13 cellular contexts compared by ENCODE assay signal in genomic region chr9:23683021-23683431, GRCh38.
DNase-seq lines count a peak whose midpoint lies in the region; ATAC-seq and TF ChIP-seq lines count a peak whose summit lies in the region.
"Had no signal": no experiment of that assay in that cellular context is flagged by ENCODE, and none has a peak within 500 bp of the region (broad histone marks: within the 10 kb centered on the region; RNA-seq: fewer than 3 reads in every experiment).

No MANE protein-coding gene starts in this region.

- no peaks in the 10 kb centered on the region for H3K9me3 Mint-ChIP-seq in MCF 10A (ENCODE audit: unreplicated experiment)
- H3K9me3 Mint-ChIP-seq: type B pancreatic cell had no signal

- intact Hi-C loops in MCF 10A (cut with micrococcal nuclease) = loop anchor here (10.0 kb wide), 1 partner anchor 142 kb away; the partner anchor contains the start of gene ELAVL2
- intact Hi-C loops in breast epithelium (cut with DNase I; ENCODE audit: low total_unique reads) = no loop called here

- TF ChIP-seq CTCF in MCF 10A (IDR thresholded peaks at IDR 0.05; ENCODE audit: unreplicated experiment) (no peak), breast epithelium (IDR thresholded peaks at IDR 0.05) (no peak)

- H3K4me3 ChIP-seq in breast epithelium (no peak overlapping the region), SJCRH30 (peak overlapping the region; percentile 13; the same call in 1 of the 2 replicates), iPS-20b (ENCODE audit: low read length) (no peak overlapping the region; the same call in 1 of the 2 replicates)

- CTCF ChIA-PET in MCF 10A (lab: Yijun Ruan, JAX) = interaction anchor here (0.7 to 1.0 kb wide), 2 partner anchors 15 to 505 kb away, joined by 3 read pairs; no protein-coding TSS in a partner anchor

- H3K36me3 ChIP-seq in breast epithelium = no peaks in the 10 kb centered on the region
- H3K36me3 ChIP-seq in SJCRH30 = peaks cover 16% of the 10 kb centered on the region
- H3K36me3 ChIP-seq in iPS-20b (ENCODE audit: insufficient read depth, low read depth, low read length) = peaks cover 6% of the 10 kb centered on the region; the same call in 1 of the 2 replicates

- BruUV-seq in MCF 10A (replicated peaks; lab: Mats Ljungman, UMichigan) = no TSS peak

- DNase-seq in MCF 10A (ENCODE audit: unreplicated experiment) (peak; percentile 34), breast epithelium (ENCODE audit: low spot score in 2 of 2) (no peak), SJCRH30 (peak; percentile 46 to 83), NCI-H2227 treated with DMSO at 0.1 percent for 48 hours (lab: John Stamatoyannopoulos, UW) (no peak), ureter (ENCODE audit: low spot score) (no peak)
- DNase-seq: activated naive CD4-positive, alpha-beta T cell; caudate nucleus; KG1; NCI-H2171 treated with DMSO at 0.1 percent for 48 hours had no signal

- H3K4me1 ChIP-seq in breast epithelium (no peaks in the 10 kb centered on the region), SJCRH30 (peaks cover 57% of the 10 kb centered on the region), iPS-20b (ENCODE audit: insufficient read depth, low read length) (peaks cover 49% of the 10 kb centered on the region)

- H3K9ac ChIP-seq in iPS-20b (ENCODE audit: low read depth, low read length) = peak overlapping the region; percentile 32; the same call in 1 of the 2 replicates

- ATAC-seq in HG02885 (IDR thresholded peaks at IDR 0.05; ENCODE audit: poor library complexity, unreplicated experiment) (no peak), GM21390 (IDR thresholded peaks at IDR 0.05; ENCODE audit: unreplicated experiment) (no peak)

- peaks cover 4% of the 10 kb centered on the region for H3K36me3 Mint-ChIP-seq in MCF 10A (ENCODE audit: insufficient read depth, unreplicated experiment)
- H3K36me3 Mint-ChIP-seq: type B pancreatic cell had no signal

- peaks cover 25% of the 10 kb centered on the region for H3K4me1 Mint-ChIP-seq in MCF 10A (ENCODE audit: insufficient read depth, unreplicated experiment)

- H3K27me3 Mint-ChIP-seq in MCF 10A (ENCODE audit: insufficient read depth, unreplicated experiment) = no peaks in the 10 kb centered on the region
- H3K27me3 Mint-ChIP-seq: type B pancreatic cell had no signal

- TF ChIP-seq POLR2A in breast epithelium (IDR thresholded peaks at IDR 0.05) = no peak

- no peaks in the 10 kb centered on the region for H3K27me3 ChIP-seq in breast epithelium
- no peaks in the 10 kb centered on the region for H3K27me3 ChIP-seq in SJCRH30
- no peaks in the 10 kb centered on the region for H3K27me3 ChIP-seq in iPS-20b (ENCODE audit: insufficient read depth, low read length)

- H3K27ac ChIP-seq in breast epithelium (no peak overlapping the region), SJCRH30 (peak overlapping the region; percentile 95), iPS-20b (ENCODE audit: low read length) (peak overlapping the region; percentile 38)

- peak overlapping the region; percentile 68 for H3K27ac Mint-ChIP-seq in MCF 10A (ENCODE audit: low read depth, unreplicated experiment)
- H3K27ac Mint-ChIP-seq: type B pancreatic cell had no signal

- no peaks in the 10 kb centered on the region for H3K9me3 ChIP-seq in breast epithelium
- H3K9me3 ChIP-seq in SJCRH30 (replicated peaks) = no peaks in the 10 kb centered on the region
- no peaks in the 10 kb centered on the region for H3K9me3 ChIP-seq in iPS-20b (ENCODE audit: insufficient read depth, low read depth, low read length)

- POLR2A ChIA-PET in MCF 10A (lab: Yijun Ruan, JAX) = interaction anchor here (0.6 to 2.1 kb wide), 4 partner anchors 8 to 143 kb away, joined by 3 to 8 read pairs (median 3); partner anchors contain the start of gene ELAVL2

- H3K4me3 Mint-ChIP-seq in MCF 10A (ENCODE audit: unreplicated experiment) = peak overlapping the region; percentile 3
- H3K4me3 Mint-ChIP-seq: type B pancreatic cell had no signal

Comparison
In these comparisons a context has a peak if more than half of its experiments do, and no peak if none do; other contexts are left out.
1. DNase-seq: peak in MCF 10A (single experiment) and SJCRH30 (2 of 2); none in breast epithelium (0 of 2), NCI-H2227 treated with DMSO at 0.1 percent for 48 hours (single experiment) and ureter (single experiment).
2. H3K27ac ChIP-seq: peak in SJCRH30 (single experiment) and iPS-20b (single experiment); none in breast epithelium (0 of 2).